1 cellular context compared by ENCODE assay signal in the genomic region with DNA sequence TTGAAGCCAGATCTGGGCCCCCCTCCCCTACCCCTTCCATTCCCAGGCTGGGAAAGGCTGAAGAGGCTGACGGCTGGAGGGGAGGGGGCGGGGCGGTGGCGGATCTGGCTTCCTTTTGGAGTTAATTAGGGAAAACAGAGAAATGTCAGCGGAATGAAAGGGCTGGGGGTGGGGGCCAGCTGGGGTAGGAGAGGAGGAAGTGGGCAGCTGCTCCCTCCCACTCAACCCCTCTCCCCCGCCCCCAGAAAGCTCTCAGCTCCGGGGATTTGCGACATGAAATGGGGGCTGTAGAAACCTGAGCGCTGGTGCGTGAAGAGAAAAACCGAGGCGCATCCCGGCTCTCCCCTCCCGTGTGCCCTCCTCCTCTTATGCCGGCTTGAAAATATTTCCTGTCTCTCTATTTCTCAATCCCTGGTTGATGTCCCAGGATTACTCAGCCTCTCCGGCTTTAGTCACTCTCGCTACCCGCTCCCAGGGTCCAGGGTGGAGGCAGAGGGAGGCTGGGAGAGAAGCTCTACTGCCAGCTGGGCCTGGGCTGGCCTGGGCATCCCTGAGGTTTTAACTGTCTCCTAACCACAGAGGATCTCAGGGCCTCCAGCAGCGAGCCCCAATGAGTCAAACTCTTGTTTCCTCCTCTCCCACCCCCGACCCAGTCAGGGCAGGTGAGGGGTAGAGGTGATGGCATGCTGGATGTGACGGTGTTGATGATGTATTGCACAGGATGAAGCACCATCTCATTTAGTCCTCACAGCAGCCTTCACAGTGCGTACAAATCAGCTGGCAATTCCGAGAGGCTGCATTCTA.
TF ChIP-seq lines count a peak whose summit lies in the region.

No MANE protein-coding gene starts in this region.

TF ChIP-seq in K562, 482 proteins besides CTCF, POLR2A, EP300 and RAD21 (continued from another document):
- TF ChIP-seq VEZF1 (CRISPR knock-in tag; IDR thresholded peaks at IDR 0.05) (peak; percentile 36; the same call in 1 of the 2 replicates), NR0B1 (IDR thresholded peaks at IDR 0.05; ENCODE audit: partially characterized antibody) (no peak)
